In genomic region chr6:26156850-26157149, GRCh38 we compare ENCODE assay signal across 8 cellular contexts.
DNase-seq lines count a peak whose midpoint lies in the region; ATAC-seq and TF ChIP-seq lines count a peak whose summit lies in the region.

No MANE protein-coding gene starts in this region.

- DNase-seq in SJCRH30 (no peak), osteocyte (ENCODE audit: extremely low spot score, unreplicated experiment) (no peak), NCI-H774 (lab: John Stamatoyannopoulos, UW) (no peak)
- DNase-seq in stimulated activated CD4-positive, alpha-beta T cell treated with anti-CD3 and anti-CD28 coated beads, Interleukin-15, amount 100 ng/mL, for 24 hours = no peak
- no peak for DNase-seq in activated effector memory CD4-positive, alpha-beta T cell treated with anti-CD3 and anti-CD28 coated beads, Interleukin-2, amount 50 U/mL, for 16 hours

- peak overlapping the region; percentile 97 for H3K27ac ChIP-seq in SJCRH30

- peak; percentile 14 for ATAC-seq in GM21529 (IDR thresholded peaks at IDR 0.05; ENCODE audit: unreplicated experiment)
- peak; percentile 35 for ATAC-seq in esophagus mucosa
- no peak for ATAC-seq in HG03175 (IDR thresholded peaks at IDR 0.05; ENCODE audit: unreplicated experiment)

- no peaks in the 10 kb centered on the region for H3K36me3 Mint-ChIP-seq in osteocyte (ENCODE audit: unreplicated experiment)

- no peaks in the 10 kb centered on the region for H3K27me3 ChIP-seq in SJCRH30

- H3K4me1 ChIP-seq in SJCRH30 = peaks cover 2% of the 10 kb centered on the region; the same call in 1 of the 2 replicates

- H3K9me3 Mint-ChIP-seq in osteocyte (ENCODE audit: unreplicated experiment) = no peaks in the 10 kb centered on the region

- peak overlapping the region; percentile 63 for H3K4me3 ChIP-seq in SJCRH30

- peaks cover 38% of the 10 kb centered on the region for H3K4me1 Mint-ChIP-seq in osteocyte (ENCODE audit: unreplicated experiment)

- TF ChIP-seq CTCF in osteocyte (IDR thresholded peaks at IDR 0.05) = no peak

- H3K4me3 Mint-ChIP-seq in osteocyte (ENCODE audit: unreplicated experiment) = peak overlapping the region; percentile 79

- no peaks in the 10 kb centered on the region for H3K9me3 ChIP-seq in SJCRH30 (replicated peaks)

- H3K27me3 Mint-ChIP-seq in osteocyte (ENCODE audit: unreplicated experiment) = no peaks in the 10 kb centered on the region

- no peaks in the 10 kb centered on the region for H3K36me3 ChIP-seq in SJCRH30

- peak overlapping the region; percentile 92 for H3K27ac Mint-ChIP-seq in osteocyte (ENCODE audit: unreplicated experiment)
